8 cellular contexts compared by ENCODE assay signal in genomic region chr7:136114966-136115762, GRCh38.
A peak's percentile ranks its signal among the peaks of the same experiment; 100 is the strongest.
DNase-seq lines count a peak whose midpoint lies in the region; ATAC-seq and TF ChIP-seq lines count a peak whose summit lies in the region.

No MANE protein-coding gene starts in this region.

- H3K4me1 Mint-ChIP-seq in activated CD4-positive, alpha-beta T cell treated with anti-CD3 and anti-CD28 coated beads, Interleukin-2, amount 10 ng/mL, durations not matched to agents 24 days and 14 days: no peaks in the 10 kb centered on the region
- peaks cover 0 to 4% (median 0%) of the 10 kb centered on the region in 4 donors for H3K4me1 Mint-ChIP-seq in naive thymus-derived CD8-positive, alpha-beta T cell

- no peaks in the 10 kb centered on the region for H3K36me3 Mint-ChIP-seq in activated CD4-positive, alpha-beta T cell treated with anti-CD3 and anti-CD28 coated beads, Interleukin-2, amount 10 ng/mL, durations not matched to agents 24 days and 14 days (ENCODE audit: low read depth)
- H3K36me3 Mint-ChIP-seq in naive thymus-derived CD8-positive, alpha-beta T cell: peaks cover 2 to 13% (median 12%) of the 10 kb centered on the region in 3 donors

- no peak overlapping the region for H3K4me3 ChIP-seq in HFF-Myc (replicated peaks; ENCODE audit: low read depth, low read length)
- H3K4me3 ChIP-seq in epithelial cell of proximal tubule (ENCODE audit: low read depth, low read length): no peak overlapping the region
- no peak overlapping the region for H3K4me3 ChIP-seq in upper lobe of right lung

- POLR2A ChIA-PET in naive thymus-derived CD8-positive, alpha-beta T cell (lab: Charles Lee): no interaction called here

- H3K9me3 Mint-ChIP-seq in activated CD4-positive, alpha-beta T cell treated with anti-CD3 and anti-CD28 coated beads, Interleukin-2, amount 10 ng/mL, durations not matched to agents 24 days and 14 days: no peaks in the 10 kb centered on the region
- H3K9me3 Mint-ChIP-seq in naive thymus-derived CD8-positive, alpha-beta T cell: peaks cover 0 to 24% (median 14%) of the 10 kb centered on the region in 9 donors

- no peak overlapping the region for H3K27ac Mint-ChIP-seq in activated CD4-positive, alpha-beta T cell treated with anti-CD3 and anti-CD28 coated beads, Interleukin-2, amount 10 ng/mL, durations not matched to agents 24 days and 14 days
- no peak overlapping the region for H3K27ac Mint-ChIP-seq in naive thymus-derived CD8-positive, alpha-beta T cell

- H3K4me3 Mint-ChIP-seq in activated CD4-positive, alpha-beta T cell treated with anti-CD3 and anti-CD28 coated beads, Interleukin-2, amount 10 ng/mL, durations not matched to agents 24 days and 14 days: no peak overlapping the region
- H3K4me3 Mint-ChIP-seq in naive thymus-derived CD8-positive, alpha-beta T cell: no peak overlapping the region

- H3K27ac ChIP-seq in 22Rv1 (no peak overlapping the region), upper lobe of right lung (no peak overlapping the region)

- ATAC-seq in naive thymus-derived CD8-positive, alpha-beta T cell: peak; percentile 52 to 56
- ATAC-seq in upper lobe of right lung: peak; percentile 87

- DNase-seq in HFF-Myc (ENCODE audit: extremely low read depth, low read depth) (no peak), M059J (ENCODE audit: low read depth) (peak; percentile 43), epithelial cell of proximal tubule (ENCODE audit: low read depth) (no peak), upper lobe of right lung (no peak)
- DNase-seq in activated CD4-positive, alpha-beta T cell treated with anti-CD3 and anti-CD28 coated beads, Interleukin-2, amount 10 ng/mL, durations not matched to agents 24 days and 14 days: peak; percentile 84
- peak in 7 of 10 donors; percentile 4 to 66 (median 21) for DNase-seq in naive thymus-derived CD8-positive, alpha-beta T cell

- H3K27me3 Mint-ChIP-seq in activated CD4-positive, alpha-beta T cell treated with anti-CD3 and anti-CD28 coated beads, Interleukin-2, amount 10 ng/mL, durations not matched to agents 24 days and 14 days: no peaks in the 10 kb centered on the region
- H3K27me3 Mint-ChIP-seq in naive thymus-derived CD8-positive, alpha-beta T cell: peaks cover 0 to 11% (median 7%) of the 10 kb centered on the region in 5 donors

- intact Hi-C loops in activated CD4-positive, alpha-beta T cell treated with anti-CD3 and anti-CD28 coated beads, Interleukin-2, amount 10 ng/mL, durations not matched to agents 24 days and 14 days (cut with micrococcal nuclease): no loop called here
- intact Hi-C loops in upper lobe of right lung (cut with DNase I): no loop called here

- no peaks in the 10 kb centered on the region for H3K36me3 ChIP-seq in upper lobe of right lung

- H3K9me3 ChIP-seq in upper lobe of right lung: peaks cover under 1% of the 10 kb centered on the region

- no peaks in the 10 kb centered on the region for H3K27me3 ChIP-seq in upper lobe of right lung

- H3K4me1 ChIP-seq in upper lobe of right lung: no peaks in the 10 kb centered on the region

- TF ChIP-seq CTCF in 22Rv1 (IDR thresholded peaks at IDR 0.05): peak; percentile 96
- peak; percentile 88 for TF ChIP-seq CTCF in GM12873 (IDR thresholded peaks at IDR 0.05; ENCODE audit: insufficient read depth, low read depth, low read length, missing control alignments)
- TF ChIP-seq CTCF in HFF-Myc (IDR thresholded peaks at IDR 0.05; ENCODE audit: low read depth, low read length, missing control alignments): peak; percentile 57
- TF ChIP-seq CTCF in epithelial cell of proximal tubule (conservative IDR thresholded peaks at IDR 0.05; ENCODE audit: low read depth, low read length): peak; percentile 69
- peak; percentile 70 for TF ChIP-seq CTCF in upper lobe of right lung (IDR thresholded peaks at IDR 0.05)

Comparison
In these comparisons a context has a peak if more than half of its experiments do, and no peak if none do; other contexts are left out.
1. DNase-seq: peak in M059J (single experiment), activated CD4-positive, alpha-beta T cell treated with anti-CD3 and anti-CD28 coated beads, Interleukin-2, amount 10 ng/mL, durations not matched to agents 24 days and 14 days (single experiment) and naive thymus-derived CD8-positive, alpha-beta T cell (7 of 10); none in HFF-Myc (single experiment), epithelial cell of proximal tubule (single experiment) and upper lobe of right lung (single experiment).
2. Peak in every context shown above with its lines, with median percentiles within 50 percentile points of each other: CTCF ChIP-seq.